Comparison of ENCODE assay signal across 1 cellular context in the genomic region with DNA sequence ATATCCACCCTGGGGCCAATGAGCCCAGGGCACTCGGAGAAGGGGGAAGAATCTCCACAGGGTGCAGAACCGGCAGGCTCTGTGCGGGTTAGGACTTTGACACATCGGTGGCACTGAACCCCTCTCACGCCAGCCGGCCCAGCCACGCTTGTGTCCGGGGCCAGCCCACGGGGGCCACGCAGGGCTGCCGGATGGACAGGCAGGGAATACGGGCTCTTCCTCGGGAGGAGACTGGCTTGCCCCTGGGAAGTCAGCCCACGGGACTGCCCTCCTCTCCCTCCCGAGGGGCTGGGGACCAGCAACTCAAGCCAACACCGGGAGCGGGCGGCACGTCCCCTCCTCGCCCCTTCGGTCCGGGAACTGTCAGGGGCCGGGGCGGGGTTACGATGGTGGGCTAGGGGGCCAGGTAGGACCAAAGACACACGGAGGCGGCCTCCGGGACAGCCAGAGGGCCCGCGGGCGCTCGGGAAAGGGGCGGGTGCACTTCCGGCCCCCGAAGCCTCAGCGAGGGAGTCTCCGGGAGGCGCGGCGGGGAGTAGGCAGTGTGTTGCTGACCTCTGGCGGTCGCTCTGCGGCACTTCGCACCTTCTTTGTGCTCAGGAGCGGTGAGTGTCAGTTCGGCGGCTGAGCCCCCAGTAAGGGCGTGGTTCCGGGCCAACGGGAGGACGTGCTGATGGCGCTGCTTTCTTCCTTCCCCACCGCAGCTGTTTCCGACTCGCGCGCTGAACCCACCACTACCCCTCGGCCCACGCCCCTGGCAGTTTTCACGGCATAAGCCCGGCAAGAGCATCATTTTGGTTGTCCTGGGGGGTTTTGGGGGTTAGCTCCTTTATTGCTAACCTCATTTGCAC.
TF ChIP-seq lines count a peak whose summit lies in the region.

No MANE protein-coding gene starts in this region.

TF ChIP-seq in HEK293, 187 proteins besides CTCF, POLR2A, EP300 and RAD21 (continued from another document):
- TF ChIP-seq, protein P1, sequence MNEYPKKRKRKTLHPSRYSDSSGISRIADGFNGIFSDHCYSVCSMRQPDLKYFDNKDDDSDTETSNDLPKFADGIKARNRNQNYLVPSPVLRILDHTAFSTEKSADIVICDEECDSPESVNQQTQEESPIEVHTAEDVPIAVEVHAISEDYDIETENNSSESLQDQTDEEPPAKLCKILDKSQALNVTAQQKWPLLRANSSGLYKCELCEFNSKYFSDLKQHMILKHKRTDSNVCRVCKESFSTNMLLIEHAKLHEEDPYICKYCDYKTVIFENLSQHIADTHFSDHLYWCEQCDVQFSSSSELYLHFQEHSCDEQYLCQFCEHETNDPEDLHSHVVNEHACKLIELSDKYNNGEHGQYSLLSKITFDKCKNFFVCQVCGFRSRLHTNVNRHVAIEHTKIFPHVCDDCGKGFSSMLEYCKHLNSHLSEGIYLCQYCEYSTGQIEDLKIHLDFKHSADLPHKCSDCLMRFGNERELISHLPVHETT (tag by site-specific recombination; IDR thresholded peaks at IDR 0.05): no peak
- TF ChIP-seq ZNF600 (tag by site-specific recombination; IDR thresholded peaks at IDR 0.05) (peak; percentile 61; the same call in 1 of the 2 replicates), ZNF394 (tag by site-specific recombination; IDR thresholded peaks at IDR 0.05; ENCODE audit: borderline replicate concordance) (peak; percentile 32; the same call in 1 of the 2 replicates), ZNF239 (tag by site-specific recombination; IDR thresholded peaks at IDR 0.05) (no peak), ZXDB (tag by site-specific recombination; IDR thresholded peaks at IDR 0.05) (peak; percentile 61), ZIC2 (tag by site-specific recombination; IDR thresholded peaks at IDR 0.05) (peak; percentile 58; the same call in 1 of the 2 replicates), ZEB2 (tag by site-specific recombination; IDR thresholded peaks at IDR 0.05) (0 out of 2 replicates have a peak, but pooled peaks have one; percentile 41), ZSCAN30 (tag by site-specific recombination; IDR thresholded peaks at IDR 0.05) (peak; percentile 44; the same call in 1 of the 2 replicates), KLF7 (tag by site-specific recombination; IDR thresholded peaks at IDR 0.05; ENCODE audit: borderline replicate concordance) (peak; percentile 76; the same call in 1 of the 2 replicates), ZNF571 (tag by site-specific recombination; IDR thresholded peaks at IDR 0.05) (no peak), SP3 (tag by site-specific recombination; IDR thresholded peaks at IDR 0.05) (peak; percentile 51), ZNF266 (tag by site-specific recombination; IDR thresholded peaks at IDR 0.05; ENCODE audit: low read depth) (0 out of 2 replicates have a peak, but pooled peaks have one; percentile 45)
- TF ChIP-seq, protein P2, sequence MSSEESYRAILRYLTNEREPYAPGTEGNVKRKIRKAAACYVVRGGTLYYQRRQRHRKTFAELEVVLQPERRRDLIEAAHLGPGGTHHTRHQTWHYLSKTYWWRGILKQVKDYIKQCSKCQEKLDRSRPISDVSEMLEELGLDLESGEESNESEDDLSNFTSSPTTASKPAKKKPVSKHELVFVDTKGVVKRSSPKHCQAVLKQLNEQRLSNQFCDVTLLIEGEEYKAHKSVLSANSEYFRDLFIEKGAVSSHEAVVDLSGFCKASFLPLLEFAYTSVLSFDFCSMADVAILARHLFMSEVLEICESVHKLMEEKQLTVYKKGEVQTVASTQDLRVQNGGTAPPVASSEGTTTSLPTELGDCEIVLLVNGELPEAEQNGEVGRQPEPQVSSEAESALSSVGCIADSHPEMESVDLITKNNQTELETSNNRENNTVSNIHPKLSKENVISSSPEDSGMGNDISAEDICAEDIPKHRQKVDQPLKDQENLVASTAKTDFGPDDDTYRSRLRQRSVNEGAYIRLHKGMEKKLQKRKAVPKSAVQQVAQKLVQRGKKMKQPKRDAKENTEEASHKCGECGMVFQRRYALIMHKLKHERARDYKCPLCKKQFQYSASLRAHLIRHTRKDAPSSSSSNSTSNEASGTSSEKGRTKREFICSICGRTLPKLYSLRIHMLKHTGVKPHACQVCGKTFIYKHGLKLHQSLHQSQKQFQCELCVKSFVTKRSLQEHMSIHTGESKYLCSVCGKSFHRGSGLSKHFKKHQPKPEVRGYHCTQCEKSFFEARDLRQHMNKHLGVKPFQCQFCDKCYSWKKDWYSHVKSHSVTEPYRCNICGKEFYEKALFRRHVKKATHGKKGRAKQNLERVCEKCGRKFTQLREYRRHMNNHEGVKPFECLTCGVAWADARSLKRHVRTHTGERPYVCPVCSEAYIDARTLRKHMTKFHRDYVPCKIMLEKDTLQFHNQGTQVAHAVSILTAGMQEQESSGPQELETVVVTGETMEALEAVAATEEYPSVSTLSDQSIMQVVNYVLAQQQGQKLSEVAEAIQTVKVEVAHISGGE (tag by site-specific recombination; conservative IDR thresholded peaks at IDR 0.05; ENCODE audit: low read depth): peak; percentile 74
- TF ChIP-seq, protein P3, sequence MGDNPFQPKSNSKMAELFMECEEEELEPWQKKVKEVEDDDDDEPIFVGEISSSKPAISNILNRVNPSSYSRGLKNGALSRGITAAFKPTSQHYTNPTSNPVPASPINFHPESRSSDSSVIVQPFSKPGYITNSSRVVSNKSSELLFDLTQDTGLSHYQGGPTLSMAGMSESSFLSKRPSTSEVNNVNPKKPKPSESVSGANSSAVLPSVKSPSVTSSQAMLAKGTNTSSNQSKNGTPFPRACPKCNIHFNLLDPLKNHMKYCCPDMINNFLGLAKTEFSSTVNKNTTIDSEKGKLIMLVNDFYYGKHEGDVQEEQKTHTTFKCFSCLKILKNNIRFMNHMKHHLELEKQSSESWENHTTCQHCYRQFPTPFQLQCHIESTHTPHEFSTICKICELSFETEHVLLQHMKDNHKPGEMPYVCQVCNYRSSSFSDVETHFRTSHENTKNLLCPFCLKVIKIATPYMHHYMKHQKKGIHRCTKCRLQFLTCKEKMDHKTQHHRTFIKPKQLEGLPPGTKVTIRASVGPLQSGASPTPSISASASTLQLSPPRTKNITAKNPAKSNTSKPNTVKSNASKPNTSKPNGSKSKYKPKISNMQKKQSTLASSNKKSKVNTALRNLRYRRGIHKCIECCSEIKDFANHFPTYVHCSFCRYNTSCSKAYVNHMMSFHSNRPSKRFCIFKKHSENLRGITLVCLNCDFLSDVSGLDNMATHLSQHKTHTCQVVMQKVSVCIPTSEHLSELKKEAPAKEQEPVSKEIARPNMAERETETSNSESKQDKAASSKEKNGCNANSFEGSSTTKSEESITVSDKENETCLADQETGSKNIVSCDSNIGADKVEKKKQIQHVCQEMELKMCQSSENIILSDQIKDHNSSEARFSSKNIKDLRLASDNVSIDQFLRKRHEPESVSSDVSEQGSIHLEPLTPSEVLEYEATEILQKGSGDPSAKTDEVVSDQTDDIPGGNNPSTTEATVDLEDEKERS (tag by site-specific recombination; IDR thresholded peaks at IDR 0.05): no peak
